Comparison of ENCODE assay signal across 1 cellular context in genomic region chr16:12819126-12820117, GRCh38.
TF ChIP-seq lines count a peak whose summit lies in the region.

No MANE protein-coding gene starts in this region.

TF ChIP-seq in HepG2, 621 proteins besides CTCF, POLR2A, EP300 and RAD21 (continued from another document and continues in another):
- TF ChIP-seq ZNF646 (CRISPR knock-in tag; IDR thresholded peaks at IDR 0.05), result no peak
- 0 out of 2 replicates have a peak, but pooled peaks have one; percentile 9 for TF ChIP-seq ZZZ3 (CRISPR knock-in tag; IDR thresholded peaks at IDR 0.05; ENCODE audit: borderline replicate concordance)
- TF ChIP-seq FOXO1 (CRISPR knock-in tag; IDR thresholded peaks at IDR 0.05), result peak; percentile 82
- TF ChIP-seq ZNF619 (CRISPR knock-in tag; IDR thresholded peaks at IDR 0.05), result 0 out of 2 replicates have a peak, but pooled peaks have one; percentile 67
- no peak for TF ChIP-seq ESRRA (CRISPR knock-in tag; IDR thresholded peaks at IDR 0.05; ENCODE audit: low read depth)
- peak; percentile 73 for TF ChIP-seq HNF4A (CRISPR knock-in tag; IDR thresholded peaks at IDR 0.05)
- no peak for TF ChIP-seq DMAP1 (CRISPR knock-in tag; IDR thresholded peaks at IDR 0.05)
- no peak for TF ChIP-seq ZNF547 (CRISPR knock-in tag; IDR thresholded peaks at IDR 0.05)
- no peak for TF ChIP-seq HMG20B (CRISPR knock-in tag; conservative IDR thresholded peaks at IDR 0.05)
- TF ChIP-seq MIXL1 (CRISPR knock-in tag; IDR thresholded peaks at IDR 0.05), result peak; percentile 84
- no peak for TF ChIP-seq PRPF4 (IDR thresholded peaks at IDR 0.05; ENCODE audit: low read depth, low read length, poor library complexity, severe bottlenecking)
- TF ChIP-seq HOXD1 (CRISPR knock-in tag; IDR thresholded peaks at IDR 0.05), result no peak
- no peak for TF ChIP-seq HHEX (CRISPR knock-in tag; IDR thresholded peaks at IDR 0.05)
- 0 out of 2 replicates have a peak, but pooled peaks have one; percentile 33 for TF ChIP-seq ERF (CRISPR knock-in tag; IDR thresholded peaks at IDR 0.05)
- TF ChIP-seq FOXA1 (IDR thresholded peaks at IDR 0.05), result no peak
- TF ChIP-seq FOXA1 (CRISPR knock-in tag; IDR thresholded peaks at IDR 0.05), result peak; percentile 93
- no peak for TF ChIP-seq HNRNPL (IDR thresholded peaks at IDR 0.05; ENCODE audit: low read depth, low read length)
- TF ChIP-seq SUZ12 (IDR thresholded peaks at IDR 0.05; ENCODE audit: low read depth, low read length), result 0 out of 2 replicates have a peak, but pooled peaks have one; percentile 12
- no peak for TF ChIP-seq ARNTL (CRISPR knock-in tag; IDR thresholded peaks at IDR 0.05)
- TF ChIP-seq ZNF451 (CRISPR knock-in tag; IDR thresholded peaks at IDR 0.05), result no peak
- no peak for TF ChIP-seq ZNF180 (CRISPR knock-in tag; IDR thresholded peaks at IDR 0.05; ENCODE audit: borderline replicate concordance, low read depth)
- TF ChIP-seq JDP2 (CRISPR knock-in tag; IDR thresholded peaks at IDR 0.05; ENCODE audit: borderline replicate concordance), result no peak
- TF ChIP-seq USF2 (IDR thresholded peaks at IDR 0.05; ENCODE audit: low read depth, low read length), result no peak
- TF ChIP-seq USF2 (CRISPR knock-in tag; IDR thresholded peaks at IDR 0.05; ENCODE audit: borderline replicate concordance), result no peak
- TF ChIP-seq SETDB1 (CRISPR knock-in tag; IDR thresholded peaks at IDR 0.05; ENCODE audit: borderline replicate concordance), result no peak
- no peak for TF ChIP-seq ZNF292 (CRISPR knock-in tag; IDR thresholded peaks at IDR 0.05; ENCODE audit: borderline replicate concordance, low read depth)
- no peak for TF ChIP-seq ZBTB38 (CRISPR knock-in tag; IDR thresholded peaks at IDR 0.05)
- TF ChIP-seq MYC (CRISPR knock-in tag; IDR thresholded peaks at IDR 0.05; ENCODE audit: borderline replicate concordance), result no peak
- TF ChIP-seq ZNF576 (CRISPR knock-in tag; IDR thresholded peaks at IDR 0.05), result no peak
- 0 out of 2 replicates have a peak, but pooled peaks have one; percentile 35 for TF ChIP-seq YEATS2 (CRISPR knock-in tag; IDR thresholded peaks at IDR 0.05; ENCODE audit: borderline replicate concordance)
- peak; percentile 31; the same call in 1 of the 2 replicates for TF ChIP-seq SPEN (CRISPR knock-in tag; IDR thresholded peaks at IDR 0.05; ENCODE audit: low read depth)
- TF ChIP-seq ZNF883 (CRISPR knock-in tag; IDR thresholded peaks at IDR 0.05; ENCODE audit: not compliant biosample characterization), result no peak
- no peak for TF ChIP-seq NR1H2 (CRISPR knock-in tag; IDR thresholded peaks at IDR 0.05; ENCODE audit: borderline replicate concordance, low read depth)
- no peak for TF ChIP-seq SMAD9 (CRISPR knock-in tag; IDR thresholded peaks at IDR 0.05)
- no peak for TF ChIP-seq ZFP41 (CRISPR knock-in tag; IDR thresholded peaks at IDR 0.05; ENCODE audit: borderline replicate concordance)
- no peak for TF ChIP-seq PREB (CRISPR knock-in tag; IDR thresholded peaks at IDR 0.05)
- TF ChIP-seq ZNF44 (CRISPR knock-in tag; IDR thresholded peaks at IDR 0.05), result no peak
- peak; percentile 57; the same call in 1 of the 2 replicates for TF ChIP-seq THAP11 (CRISPR knock-in tag; IDR thresholded peaks at IDR 0.05)
- no peak for TF ChIP-seq PTBP1 (IDR thresholded peaks at IDR 0.05; ENCODE audit: low read depth, low read length, poor library complexity, severe bottlenecking)
- TF ChIP-seq KDM2A (CRISPR knock-in tag; IDR thresholded peaks at IDR 0.05; ENCODE audit: borderline replicate concordance, low read depth), result peak; percentile 77; the same call in 1 of the 2 replicates
- no peak for TF ChIP-seq PRMT3 (CRISPR knock-in tag; IDR thresholded peaks at IDR 0.05; ENCODE audit: borderline replicate concordance, low read depth)
- no peak for TF ChIP-seq ZNF557 (CRISPR knock-in tag; IDR thresholded peaks at IDR 0.05)
- TF ChIP-seq ZBTB26 (CRISPR knock-in tag; IDR thresholded peaks at IDR 0.05; ENCODE audit: borderline replicate concordance), result no peak
- TF ChIP-seq ZNF232 (CRISPR knock-in tag; IDR thresholded peaks at IDR 0.05; ENCODE audit: borderline replicate concordance), result no peak
- no peak for TF ChIP-seq MBD4 (IDR thresholded peaks at IDR 0.05; ENCODE audit: borderline replicate concordance, low read length)
- no peak for TF ChIP-seq ZSCAN29 (CRISPR knock-in tag; conservative IDR thresholded peaks at IDR 0.05)
- TF ChIP-seq NFIB (CRISPR knock-in tag; IDR thresholded peaks at IDR 0.05; ENCODE audit: borderline replicate concordance), result no peak
- TF ChIP-seq CEBPB (IDR thresholded peaks at IDR 0.05; ENCODE audit: borderline replicate concordance, low read depth, low read length), result 0 out of 2 replicates have a peak, but pooled peaks have one; percentile 12
- 0 out of 2 replicates have a peak, but pooled peaks have one; percentile 44 for TF ChIP-seq HMGXB3 (CRISPR knock-in tag; IDR thresholded peaks at IDR 0.05; ENCODE audit: borderline replicate concordance)
- TF ChIP-seq SNAPC5 (CRISPR knock-in tag; IDR thresholded peaks at IDR 0.05; ENCODE audit: borderline replicate concordance), result no peak
- TF ChIP-seq SALL1 (CRISPR knock-in tag; IDR thresholded peaks at IDR 0.05), result peak; percentile 73
- peak; percentile 100 for TF ChIP-seq SMC3 (IDR thresholded peaks at IDR 0.05; ENCODE audit: low read length)
- TF ChIP-seq XRCC5 (optimal IDR thresholded peaks at IDR 0.05; ENCODE audit: low read length), result peak; percentile 91
- no peak for TF ChIP-seq GRHL1 (CRISPR knock-in tag; conservative IDR thresholded peaks at IDR 0.05)
- no peak for TF ChIP-seq ZNF598 (CRISPR knock-in tag; IDR thresholded peaks at IDR 0.05; ENCODE audit: borderline replicate concordance)
- no peak for TF ChIP-seq MED13 (CRISPR knock-in tag; IDR thresholded peaks at IDR 0.05)
